8 cellular contexts compared by ENCODE assay signal in genomic region chr16:21819617-21820016, GRCh38. TPM values are rescaled to one million over a fixed set of nuclear protein-coding genes. Genes with fewer than 3 reads are reported as not detected.
A peak's percentile ranks its signal among the peaks of the same experiment; 100 is the strongest.
DNase-seq lines count a peak whose midpoint lies in the region; ATAC-seq and TF ChIP-seq lines count a peak whose summit lies in the region.
"Not testable (repeated sequence)": the region's sequence is repeated elsewhere in the genome, so short reads cannot be mapped to it uniquely, and the experiment has no call there.

No MANE protein-coding gene starts in this region.

- H3K4me3 Mint-ChIP-seq in T-helper 1 cell treated with Interleukin-12 subunit alpha and Interleukin-12 subunit beta and Interleukin-4 antibody, amounts not matched to agents 30 μg/mL and 1 μg/mL, for 36 hours = peak overlapping the region; percentile 85
- peak overlapping the region; percentile 92 for H3K4me3 Mint-ChIP-seq in activated naive CD8-positive, alpha-beta T cell treated with anti-CD3 and anti-CD28 coated beads, Interleukin-2, amount 10 ng/mL, durations not matched to agents 7 days and 5 days
- H3K4me3 Mint-ChIP-seq in endothelial cell (ENCODE audit: unreplicated experiment) = peak overlapping the region; percentile 94
- H3K4me3 Mint-ChIP-seq in stimulated activated naive CD8-positive, alpha-beta T cell treated with anti-CD3 and anti-CD28 coated beads, Interleukin-15, amount 100 ng/mL, for 72 hours = peak overlapping the region; percentile 90

- H3K4me3 ChIP-seq in BE2C (ENCODE audit: low read depth, low read length) = peak overlapping the region; percentile 76
- H3K4me3 ChIP-seq in HUES48 (ENCODE audit: low read depth, low read length) = peak overlapping the region; percentile 94
- H3K4me3 ChIP-seq in iPS-18a (ENCODE audit: low read length) = peak overlapping the region; percentile 81
- H3K4me3 ChIP-seq in neural cell (ENCODE audit: low read length) = peak overlapping the region; percentile 71

- not testable (repeated sequence) for H3K9me3 ChIP-seq in BE2C; HUES48 (ENCODE audit: control insufficient read depth, insufficient read depth, low read length); iPS-18a (ENCODE audit: control insufficient read depth, low read depth, low read length); neural cell (ENCODE audit: low read length)

- not testable (repeated sequence) for H4K20me1 ChIP-seq in neural cell (ENCODE audit: insufficient read depth)

- H3K36me3 Mint-ChIP-seq in T-helper 1 cell treated with Interleukin-12 subunit alpha and Interleukin-12 subunit beta and Interleukin-4 antibody, amounts not matched to agents 30 μg/mL and 1 μg/mL, for 36 hours (ENCODE audit: low read depth) = peaks cover 12% of the 10 kb centered on the region
- not testable (repeated sequence) for H3K36me3 Mint-ChIP-seq in activated naive CD8-positive, alpha-beta T cell treated with anti-CD3 and anti-CD28 coated beads, Interleukin-2, amount 10 ng/mL, durations not matched to agents 7 days and 5 days; endothelial cell (ENCODE audit: low read depth, unreplicated experiment)

- TF ChIP-seq CTCF in BE2C (IDR thresholded peaks at IDR 0.05; ENCODE audit: low read depth, low read length); endothelial cell (IDR thresholded peaks at IDR 0.05; ENCODE audit: unreplicated experiment); neural cell (IDR thresholded peaks at IDR 0.05; ENCODE audit: poor library complexity, severe bottlenecking): not testable (repeated sequence)

- TF ChIP-seq EP300 in neural cell (conservative IDR thresholded peaks at IDR 0.05; ENCODE audit: poor library complexity, severe bottlenecking) = not testable (repeated sequence)

- not testable (repeated sequence) for H3F3A ChIP-seq in neural cell (ENCODE audit: insufficient read depth, low read length, poor library complexity, severe bottlenecking)

- not testable (repeated sequence) for H3K36me3 ChIP-seq in BE2C; HUES48 (ENCODE audit: control insufficient read depth, insufficient read depth, low read length); iPS-18a (ENCODE audit: control insufficient read depth, low read depth, low read length); neural cell (ENCODE audit: insufficient read depth, low read length)

- H3K9me2 ChIP-seq in neural cell (ENCODE audit: insufficient read depth, low read length) = not testable (repeated sequence)

- POLR2A ChIA-PET in activated naive CD8-positive, alpha-beta T cell treated with anti-CD3 and anti-CD28 coated beads, Interleukin-2, amount 10 ng/mL, durations not matched to agents 7 days and 5 days (lab: Charles Lee) = not testable (repeated sequence)

- not testable (repeated sequence) for H3K27me3 Mint-ChIP-seq in T-helper 1 cell treated with Interleukin-12 subunit alpha and Interleukin-12 subunit beta and Interleukin-4 antibody, amounts not matched to agents 30 μg/mL and 1 μg/mL, for 36 hours (ENCODE audit: low read depth); activated naive CD8-positive, alpha-beta T cell treated with anti-CD3 and anti-CD28 coated beads, Interleukin-2, amount 10 ng/mL, durations not matched to agents 7 days and 5 days; endothelial cell (ENCODE audit: unreplicated experiment); stimulated activated naive CD8-positive, alpha-beta T cell treated with anti-CD3 and anti-CD28 coated beads, Interleukin-15, amount 100 ng/mL, for 72 hours

- not testable (repeated sequence) for H3K4me1 ChIP-seq in BE2C; HUES48 (ENCODE audit: control insufficient read depth, insufficient read depth, low read length); iPS-18a (ENCODE audit: control insufficient read depth, low read depth, low read length)

- not testable (repeated sequence) for DNase-seq in BE2C; activated naive CD8-positive, alpha-beta T cell treated with anti-CD3 and anti-CD28 coated beads, Interleukin-2, amount 10 ng/mL, durations not matched to agents 7 days and 5 days; endothelial cell (ENCODE audit: low spot score); stimulated activated naive CD8-positive, alpha-beta T cell treated with anti-CD3 and anti-CD28 coated beads, Interleukin-15, amount 100 ng/mL, for 72 hours

- H3K27ac ChIP-seq in HUES48 (ENCODE audit: low read depth, low read length); iPS-18a (ENCODE audit: low read length); neural cell (ENCODE audit: low read length): not testable (repeated sequence)

- H3K27me3 ChIP-seq in BE2C; HUES48 (ENCODE audit: control insufficient read depth, insufficient read depth, low read length); iPS-18a (ENCODE audit: control insufficient read depth, insufficient read depth, low read length); neural cell (ENCODE audit: insufficient read depth, low read depth, low read length): not testable (repeated sequence)

- not testable (repeated sequence) for H2AFZ ChIP-seq in neural cell (ENCODE audit: low read depth, low read length)

- peak overlapping the region; percentile 38 for H3K27ac Mint-ChIP-seq in T-helper 1 cell treated with Interleukin-12 subunit alpha and Interleukin-12 subunit beta and Interleukin-4 antibody, amounts not matched to agents 30 μg/mL and 1 μg/mL, for 36 hours
- H3K27ac Mint-ChIP-seq in activated naive CD8-positive, alpha-beta T cell treated with anti-CD3 and anti-CD28 coated beads, Interleukin-2, amount 10 ng/mL, durations not matched to agents 7 days and 5 days = peak overlapping the region; percentile 95
- H3K27ac Mint-ChIP-seq in endothelial cell (ENCODE audit: unreplicated experiment) = not testable (repeated sequence)
- peak overlapping the region; percentile 78 to 97 for H3K27ac Mint-ChIP-seq in stimulated activated naive CD8-positive, alpha-beta T cell treated with anti-CD3 and anti-CD28 coated beads, Interleukin-15, amount 100 ng/mL, for 72 hours

- not testable (repeated sequence) for ATAC-seq in activated naive CD8-positive, alpha-beta T cell treated with anti-CD3 and anti-CD28 coated beads, Interleukin-2, amount 10 ng/mL, durations not matched to agents 7 days and 5 days (ENCODE audit: low read depth); stimulated activated naive CD8-positive, alpha-beta T cell treated with anti-CD3 and anti-CD28 coated beads, Interleukin-15, amount 100 ng/mL, for 72 hours

- H3K79me2 ChIP-seq in neural cell (replicated peaks; ENCODE audit: insufficient read depth, low read length) = not testable (repeated sequence)

- not testable (repeated sequence) for H3K9me3 Mint-ChIP-seq in T-helper 1 cell treated with Interleukin-12 subunit alpha and Interleukin-12 subunit beta and Interleukin-4 antibody, amounts not matched to agents 30 μg/mL and 1 μg/mL, for 36 hours; activated naive CD8-positive, alpha-beta T cell treated with anti-CD3 and anti-CD28 coated beads, Interleukin-2, amount 10 ng/mL, durations not matched to agents 7 days and 5 days; endothelial cell (ENCODE audit: unreplicated experiment); stimulated activated naive CD8-positive, alpha-beta T cell treated with anti-CD3 and anti-CD28 coated beads, Interleukin-15, amount 100 ng/mL, for 72 hours

- not testable (repeated sequence) for TF ChIP-seq RAD21 in neural cell (conservative IDR thresholded peaks at IDR 0.05)

- peaks cover 14% of the 10 kb centered on the region for H3K4me1 Mint-ChIP-seq in T-helper 1 cell treated with Interleukin-12 subunit alpha and Interleukin-12 subunit beta and Interleukin-4 antibody, amounts not matched to agents 30 μg/mL and 1 μg/mL, for 36 hours (ENCODE audit: low read depth)
- H3K4me1 Mint-ChIP-seq in activated naive CD8-positive, alpha-beta T cell treated with anti-CD3 and anti-CD28 coated beads, Interleukin-2, amount 10 ng/mL, durations not matched to agents 7 days and 5 days; endothelial cell (ENCODE audit: unreplicated experiment): not testable (repeated sequence)
- peaks cover 22% of the 10 kb centered on the region for H3K4me1 Mint-ChIP-seq in stimulated activated naive CD8-positive, alpha-beta T cell treated with anti-CD3 and anti-CD28 coated beads, Interleukin-15, amount 100 ng/mL, for 72 hours

- not testable (repeated sequence) for H3K9ac ChIP-seq in HUES48 (ENCODE audit: low read depth, low read length)
- H3K9ac ChIP-seq in iPS-18a (ENCODE audit: low read length) (peak overlapping the region; percentile 85), neural cell (ENCODE audit: low read length) (peak overlapping the region; percentile 73)

- not testable (repeated sequence) for H3K4me2 ChIP-seq in neural cell (ENCODE audit: low read length)

RNA-seq across cellular contexts. Expression of gene NPIPB4, which starts 37.9 kb away (rescaled TPM):
- 49.0 TPM for polyA plus RNA-seq in BE2C (2012; ENCODE audit: insufficient read depth, insufficient read length, low read depth)
- 100 to 1,000 TPM; 237 to 255 TPM for total RNA-seq in activated naive CD8-positive, alpha-beta T cell treated with anti-CD3 and anti-CD28 coated beads, Interleukin-2, amount 10 ng/mL, durations not matched to agents 7 days and 5 days
- 104 TPM for total RNA-seq in endothelial cell (ENCODE audit: unreplicated experiment)
- 9.1 and 9.3 TPM in 2 replicates for polyA plus RNA-seq in neural cell
- 27.5 and 36.1 TPM in 2 replicates for polyA minus RNA-seq in neural cell
